1 cellular context compared by ENCODE assay signal in genomic region chr15:72272997-72273352, GRCh38.
TF ChIP-seq lines count a peak whose summit lies in the region.

No MANE protein-coding gene starts in this region.

TF ChIP-seq in GM12878, 131 proteins besides CTCF, POLR2A, EP300 and RAD21:
- TF ChIP-seq RUNX3 (IDR thresholded peaks at IDR 0.05; ENCODE audit: low read length) = no peak
- TF ChIP-seq SRF (IDR thresholded peaks at IDR 0.05; ENCODE audit: low read depth in 2 of 2, low read length in 2 of 2) = no peak
- no peak for TF ChIP-seq TCF3 (IDR thresholded peaks at IDR 0.05; ENCODE audit: borderline replicate concordance, insufficient read depth, low read depth, low read length)
- TF ChIP-seq TARDBP (IDR thresholded peaks at IDR 0.05; ENCODE audit: borderline replicate concordance) = no peak
- TF ChIP-seq, protein P1, sequence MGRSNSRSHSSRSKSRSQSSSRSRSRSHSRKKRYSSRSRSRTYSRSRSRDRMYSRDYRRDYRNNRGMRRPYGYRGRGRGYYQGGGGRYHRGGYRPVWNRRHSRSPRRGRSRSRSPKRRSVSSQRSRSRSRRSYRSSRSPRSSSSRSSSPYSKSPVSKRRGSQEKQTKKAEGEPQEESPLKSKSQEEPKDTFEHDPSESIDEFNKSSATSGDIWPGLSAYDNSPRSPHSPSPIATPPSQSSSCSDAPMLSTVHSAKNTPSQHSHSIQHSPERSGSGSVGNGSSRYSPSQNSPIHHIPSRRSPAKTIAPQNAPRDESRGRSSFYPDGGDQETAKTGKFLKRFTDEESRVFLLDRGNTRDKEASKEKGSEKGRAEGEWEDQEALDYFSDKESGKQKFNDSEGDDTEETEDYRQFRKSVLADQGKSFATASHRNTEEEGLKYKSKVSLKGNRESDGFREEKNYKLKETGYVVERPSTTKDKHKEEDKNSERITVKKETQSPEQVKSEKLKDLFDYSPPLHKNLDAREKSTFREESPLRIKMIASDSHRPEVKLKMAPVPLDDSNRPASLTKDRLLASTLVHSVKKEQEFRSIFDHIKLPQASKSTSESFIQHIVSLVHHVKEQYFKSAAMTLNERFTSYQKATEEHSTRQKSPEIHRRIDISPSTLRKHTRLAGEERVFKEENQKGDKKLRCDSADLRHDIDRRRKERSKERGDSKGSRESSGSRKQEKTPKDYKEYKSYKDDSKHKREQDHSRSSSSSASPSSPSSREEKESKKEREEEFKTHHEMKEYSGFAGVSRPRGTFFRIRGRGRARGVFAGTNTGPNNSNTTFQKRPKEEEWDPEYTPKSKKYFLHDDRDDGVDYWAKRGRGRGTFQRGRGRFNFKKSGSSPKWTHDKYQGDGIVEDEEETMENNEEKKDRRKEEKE (IDR thresholded peaks at IDR 0.05) = no peak
- TF ChIP-seq EGR1 (IDR thresholded peaks at IDR 0.05; ENCODE audit: borderline replicate concordance in 1 of 2, low read depth in 2 of 2, low read length in 2 of 2) = no peak
- no peak for TF ChIP-seq MEF2A (IDR thresholded peaks at IDR 0.05; ENCODE audit: insufficient read depth, low read depth, low read length)
- TF ChIP-seq ZBTB4 (CRISPR knock-in tag; IDR thresholded peaks at IDR 0.05) = no peak
- TF ChIP-seq BCL11A (IDR thresholded peaks at IDR 0.05; ENCODE audit: low read depth, low read length) = no peak
- no peak for TF ChIP-seq PKNOX1 (IDR thresholded peaks at IDR 0.05)
- no peak for TF ChIP-seq STAT1 (conservative IDR thresholded peaks at IDR 0.05)
- no peak for TF ChIP-seq ZNF687 (IDR thresholded peaks at IDR 0.05)
- no peak for TF ChIP-seq CBX5 (IDR thresholded peaks at IDR 0.05; ENCODE audit: low read depth)
- no peak for TF ChIP-seq NR2C2 (IDR thresholded peaks at IDR 0.05; ENCODE audit: borderline replicate concordance, control insufficient read depth, insufficient read length, low read depth)
- peak; percentile 7; the same call in 1 of the 2 replicates for TF ChIP-seq HDGF (IDR thresholded peaks at IDR 0.05)
- TF ChIP-seq EZH2 (IDR thresholded peaks at IDR 0.05; ENCODE audit: borderline replicate concordance, control insufficient read depth, low read depth, low read length) = no peak
- TF ChIP-seq MXI1 (IDR thresholded peaks at IDR 0.05; ENCODE audit: low read depth, low read length) = peak; percentile 46; the same call in 1 of the 2 replicates
- no peak for TF ChIP-seq ZNF274 (IDR thresholded peaks at IDR 0.05; ENCODE audit: insufficient read depth, insufficient read length)
- TF ChIP-seq BRCA1 (IDR thresholded peaks at IDR 0.05; ENCODE audit: low read depth, low read length) = no peak
- TF ChIP-seq, protein P2, sequence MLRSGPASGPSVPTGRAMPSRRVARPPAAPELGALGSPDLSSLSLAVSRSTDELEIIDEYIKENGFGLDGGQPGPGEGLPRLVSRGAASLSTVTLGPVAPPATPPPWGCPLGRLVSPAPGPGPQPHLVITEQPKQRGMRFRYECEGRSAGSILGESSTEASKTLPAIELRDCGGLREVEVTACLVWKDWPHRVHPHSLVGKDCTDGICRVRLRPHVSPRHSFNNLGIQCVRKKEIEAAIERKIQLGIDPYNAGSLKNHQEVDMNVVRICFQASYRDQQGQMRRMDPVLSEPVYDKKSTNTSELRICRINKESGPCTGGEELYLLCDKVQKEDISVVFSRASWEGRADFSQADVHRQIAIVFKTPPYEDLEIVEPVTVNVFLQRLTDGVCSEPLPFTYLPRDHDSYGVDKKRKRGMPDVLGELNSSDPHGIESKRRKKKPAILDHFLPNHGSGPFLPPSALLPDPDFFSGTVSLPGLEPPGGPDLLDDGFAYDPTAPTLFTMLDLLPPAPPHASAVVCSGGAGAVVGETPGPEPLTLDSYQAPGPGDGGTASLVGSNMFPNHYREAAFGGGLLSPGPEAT (IDR thresholded peaks at IDR 0.05; ENCODE audit: low read depth) = 0 out of 2 replicates have a peak, but pooled peaks have one; percentile 43
- 0 out of 2 replicates have a peak, but pooled peaks have one; percentile 67 for TF ChIP-seq MLLT1 (IDR thresholded peaks at IDR 0.05)
